ENCODE assay signal across 3 cellular contexts in genomic region chr18:22579271-22579670, GRCh38.
TF ChIP-seq lines count a peak whose summit lies in the region.

No MANE protein-coding gene starts in this region.

TF ChIP-seq in GM23338, 12 proteins besides CTCF, POLR2A, EP300 and RAD21 (continues in another document):
- TF ChIP-seq POLR2AphosphoS5 (IDR thresholded peaks at IDR 0.05; ENCODE audit: low read depth) (no peak), STAT1 (IDR thresholded peaks at IDR 0.05; ENCODE audit: unreplicated experiment) (no peak), ZNF114 (CRISPR knock-in tag; IDR thresholded peaks at IDR 0.05) (no peak), ZNF331 (CRISPR knock-in tag; IDR thresholded peaks at IDR 0.05; ENCODE audit: low read depth) (no peak), ZNF462 (CRISPR knock-in tag; IDR thresholded peaks at IDR 0.05) (no peak), EZH2phosphoT487 (IDR thresholded peaks at IDR 0.05; ENCODE audit: unreplicated experiment) (no peak), NANOG (IDR thresholded peaks at IDR 0.05; ENCODE audit: borderline replicate concordance) (no peak)

TF ChIP-seq in IMR-90, 13 proteins besides CTCF, POLR2A, EP300 and RAD21:
- TF ChIP-seq, protein P1, sequence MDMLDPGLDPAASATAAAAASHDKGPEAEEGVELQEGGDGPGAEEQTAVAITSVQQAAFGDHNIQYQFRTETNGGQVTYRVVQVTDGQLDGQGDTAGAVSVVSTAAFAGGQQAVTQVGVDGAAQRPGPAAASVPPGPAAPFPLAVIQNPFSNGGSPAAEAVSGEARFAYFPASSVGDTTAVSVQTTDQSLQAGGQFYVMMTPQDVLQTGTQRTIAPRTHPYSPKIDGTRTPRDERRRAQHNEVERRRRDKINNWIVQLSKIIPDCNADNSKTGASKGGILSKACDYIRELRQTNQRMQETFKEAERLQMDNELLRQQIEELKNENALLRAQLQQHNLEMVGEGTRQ (IDR thresholded peaks at IDR 0.05; ENCODE audit: low read depth, low read length): no peak
- TF ChIP-seq CEBPB (IDR thresholded peaks at IDR 0.05; ENCODE audit: low read depth, low read length) (no peak), MAZ (IDR thresholded peaks at IDR 0.05; ENCODE audit: borderline replicate concordance, low read depth, low read length) (no peak), BHLHE40 (IDR thresholded peaks at IDR 0.05; ENCODE audit: low read depth, low read length) (no peak), CHD1 (IDR thresholded peaks at IDR 0.05; ENCODE audit: low read depth, low read length) (no peak), RCOR1 (IDR thresholded peaks at IDR 0.05; ENCODE audit: insufficient replicate concordance, low read length) (no peak), FOS (IDR thresholded peaks at IDR 0.05; ENCODE audit: low read depth, low read length) (no peak), MAFK (IDR thresholded peaks at IDR 0.05; ENCODE audit: low read depth, low read length) (no peak), MXI1 (IDR thresholded peaks at IDR 0.05; ENCODE audit: borderline replicate concordance, low read depth, low read length) (no peak), RFX5 (IDR thresholded peaks at IDR 0.05; ENCODE audit: low read depth, low read length) (no peak)
- TF ChIP-seq, protein P2, sequence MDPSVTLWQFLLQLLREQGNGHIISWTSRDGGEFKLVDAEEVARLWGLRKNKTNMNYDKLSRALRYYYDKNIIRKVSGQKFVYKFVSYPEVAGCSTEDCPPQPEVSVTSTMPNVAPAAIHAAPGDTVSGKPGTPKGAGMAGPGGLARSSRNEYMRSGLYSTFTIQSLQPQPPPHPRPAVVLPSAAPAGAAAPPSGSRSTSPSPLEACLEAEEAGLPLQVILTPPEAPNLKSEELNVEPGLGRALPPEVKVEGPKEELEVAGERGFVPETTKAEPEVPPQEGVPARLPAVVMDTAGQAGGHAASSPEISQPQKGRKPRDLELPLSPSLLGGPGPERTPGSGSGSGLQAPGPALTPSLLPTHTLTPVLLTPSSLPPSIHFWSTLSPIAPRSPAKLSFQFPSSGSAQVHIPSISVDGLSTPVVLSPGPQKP (IDR thresholded peaks at IDR 0.05; ENCODE audit: borderline replicate concordance, low read depth, low read length): no peak

TF ChIP-seq in H1, 55 proteins besides CTCF, POLR2A, EP300 and RAD21:
- TF ChIP-seq NANOG (IDR thresholded peaks at IDR 0.05; ENCODE audit: insufficient read depth, low read depth, low read length, poor library complexity, severe bottlenecking) (no peak), FOSL1 (IDR thresholded peaks at IDR 0.05; ENCODE audit: insufficient read depth, low read depth, low read length) (no peak), CEBPB (IDR thresholded peaks at IDR 0.05; ENCODE audit: low read depth, low read length) (no peak), RXRA (IDR thresholded peaks at IDR 0.05; ENCODE audit: insufficient read depth, low read depth, low read length) (no peak), E2F6 (IDR thresholded peaks at IDR 0.05) (0 out of 2 replicates have a peak, but pooled peaks have one; percentile 21), MAX (IDR thresholded peaks at IDR 0.05) (peak; percentile 43; the same call in 1 of the 2 replicates)
- TF ChIP-seq, protein P3, sequence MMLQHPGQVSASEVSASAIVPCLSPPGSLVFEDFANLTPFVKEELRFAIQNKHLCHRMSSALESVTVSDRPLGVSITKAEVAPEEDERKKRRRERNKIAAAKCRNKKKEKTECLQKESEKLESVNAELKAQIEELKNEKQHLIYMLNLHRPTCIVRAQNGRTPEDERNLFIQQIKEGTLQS (IDR thresholded peaks at IDR 0.05; ENCODE audit: insufficient read depth, low read depth, low read length): no peak
